1 cellular context compared by ENCODE assay signal in genomic region chr10:102503264-102504178, GRCh38.
A peak's percentile ranks its signal among the peaks of the same experiment; 100 is the strongest.
TF ChIP-seq lines count a peak whose summit lies in the region.

SUFU (plus strand) TSS chr10:102503972; CDS start chr10:102504153, 181 bp downstream.

TF ChIP-seq in HepG2, 621 proteins besides CTCF, POLR2A, EP300 and RAD21 (continued from another document and continues in another):
- TF ChIP-seq, protein P1, sequence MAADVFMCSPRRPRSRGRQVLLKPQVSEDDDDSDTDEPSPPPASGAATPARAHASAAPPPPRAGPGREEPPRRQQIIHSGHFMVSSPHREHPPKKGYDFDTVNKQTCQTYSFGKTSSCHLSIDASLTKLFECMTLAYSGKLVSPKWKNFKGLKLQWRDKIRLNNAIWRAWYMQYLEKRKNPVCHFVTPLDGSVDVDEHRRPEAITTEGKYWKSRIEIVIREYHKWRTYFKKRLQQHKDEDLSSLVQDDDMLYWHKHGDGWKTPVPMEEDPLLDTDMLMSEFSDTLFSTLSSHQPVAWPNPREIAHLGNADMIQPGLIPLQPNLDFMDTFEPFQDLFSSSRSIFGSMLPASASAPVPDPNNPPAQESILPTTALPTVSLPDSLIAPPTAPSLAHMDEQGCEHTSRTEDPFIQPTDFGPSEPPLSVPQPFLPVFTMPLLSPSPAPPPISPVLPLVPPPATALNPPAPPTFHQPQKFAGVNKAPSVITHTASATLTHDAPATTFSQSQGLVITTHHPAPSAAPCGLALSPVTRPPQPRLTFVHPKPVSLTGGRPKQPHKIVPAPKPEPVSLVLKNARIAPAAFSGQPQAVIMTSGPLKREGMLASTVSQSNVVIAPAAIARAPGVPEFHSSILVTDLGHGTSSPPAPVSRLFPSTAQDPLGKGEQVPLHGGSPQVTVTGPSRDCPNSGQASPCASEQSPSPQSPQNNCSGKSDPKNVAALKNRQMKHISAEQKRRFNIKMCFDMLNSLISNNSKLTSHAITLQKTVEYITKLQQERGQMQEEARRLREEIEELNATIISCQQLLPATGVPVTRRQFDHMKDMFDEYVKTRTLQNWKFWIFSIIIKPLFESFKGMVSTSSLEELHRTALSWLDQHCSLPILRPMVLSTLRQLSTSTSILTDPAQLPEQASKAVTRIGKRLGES (CRISPR knock-in tag; IDR thresholded peaks at IDR 0.05; ENCODE audit: borderline replicate concordance): no peak
- TF ChIP-seq POLR2G (IDR thresholded peaks at IDR 0.05; ENCODE audit: low read depth, low read length) (peak; percentile 58), TAF1 (CRISPR knock-in tag; IDR thresholded peaks at IDR 0.05) (peak; percentile 95), ZNF790 (CRISPR knock-in tag; IDR thresholded peaks at IDR 0.05; ENCODE audit: borderline replicate concordance) (no peak), DMAP1 (CRISPR knock-in tag; IDR thresholded peaks at IDR 0.05) (no peak), RAD51 (IDR thresholded peaks at IDR 0.05; ENCODE audit: borderline replicate concordance) (no peak), PPARG (CRISPR knock-in tag; conservative IDR thresholded peaks at IDR 0.05) (peak; percentile 55; the same call in 1 of the 2 replicates), SMAD1 (CRISPR knock-in tag; IDR thresholded peaks at IDR 0.05; ENCODE audit: borderline replicate concordance, low read depth) (no peak), ASH2L (IDR thresholded peaks at IDR 0.05; ENCODE audit: insufficient read length, low read depth, low read length) (no peak), TRAFD1 (CRISPR knock-in tag; IDR thresholded peaks at IDR 0.05; ENCODE audit: borderline replicate concordance) (no peak), ZNF530 (CRISPR knock-in tag; IDR thresholded peaks at IDR 0.05; ENCODE audit: low read depth) (no peak), PATZ1 (CRISPR knock-in tag; IDR thresholded peaks at IDR 0.05) (peak; percentile 70), CCAR2 (optimal IDR thresholded peaks at IDR 0.05; ENCODE audit: low read depth, low read length) (no peak), RBFOX2 (IDR thresholded peaks at IDR 0.05; ENCODE audit: low read depth, low read length) (peak; percentile 71), ZNF407 (CRISPR knock-in tag; IDR thresholded peaks at IDR 0.05; ENCODE audit: not compliant biosample characterization) (no peak), NR0B2 (CRISPR knock-in tag; IDR thresholded peaks at IDR 0.05) (no peak), ZNF607 (CRISPR knock-in tag; IDR thresholded peaks at IDR 0.05; ENCODE audit: borderline replicate concordance) (no peak), ZNF20 (CRISPR knock-in tag; IDR thresholded peaks at IDR 0.05) (no peak)
- TF ChIP-seq, protein P2, sequence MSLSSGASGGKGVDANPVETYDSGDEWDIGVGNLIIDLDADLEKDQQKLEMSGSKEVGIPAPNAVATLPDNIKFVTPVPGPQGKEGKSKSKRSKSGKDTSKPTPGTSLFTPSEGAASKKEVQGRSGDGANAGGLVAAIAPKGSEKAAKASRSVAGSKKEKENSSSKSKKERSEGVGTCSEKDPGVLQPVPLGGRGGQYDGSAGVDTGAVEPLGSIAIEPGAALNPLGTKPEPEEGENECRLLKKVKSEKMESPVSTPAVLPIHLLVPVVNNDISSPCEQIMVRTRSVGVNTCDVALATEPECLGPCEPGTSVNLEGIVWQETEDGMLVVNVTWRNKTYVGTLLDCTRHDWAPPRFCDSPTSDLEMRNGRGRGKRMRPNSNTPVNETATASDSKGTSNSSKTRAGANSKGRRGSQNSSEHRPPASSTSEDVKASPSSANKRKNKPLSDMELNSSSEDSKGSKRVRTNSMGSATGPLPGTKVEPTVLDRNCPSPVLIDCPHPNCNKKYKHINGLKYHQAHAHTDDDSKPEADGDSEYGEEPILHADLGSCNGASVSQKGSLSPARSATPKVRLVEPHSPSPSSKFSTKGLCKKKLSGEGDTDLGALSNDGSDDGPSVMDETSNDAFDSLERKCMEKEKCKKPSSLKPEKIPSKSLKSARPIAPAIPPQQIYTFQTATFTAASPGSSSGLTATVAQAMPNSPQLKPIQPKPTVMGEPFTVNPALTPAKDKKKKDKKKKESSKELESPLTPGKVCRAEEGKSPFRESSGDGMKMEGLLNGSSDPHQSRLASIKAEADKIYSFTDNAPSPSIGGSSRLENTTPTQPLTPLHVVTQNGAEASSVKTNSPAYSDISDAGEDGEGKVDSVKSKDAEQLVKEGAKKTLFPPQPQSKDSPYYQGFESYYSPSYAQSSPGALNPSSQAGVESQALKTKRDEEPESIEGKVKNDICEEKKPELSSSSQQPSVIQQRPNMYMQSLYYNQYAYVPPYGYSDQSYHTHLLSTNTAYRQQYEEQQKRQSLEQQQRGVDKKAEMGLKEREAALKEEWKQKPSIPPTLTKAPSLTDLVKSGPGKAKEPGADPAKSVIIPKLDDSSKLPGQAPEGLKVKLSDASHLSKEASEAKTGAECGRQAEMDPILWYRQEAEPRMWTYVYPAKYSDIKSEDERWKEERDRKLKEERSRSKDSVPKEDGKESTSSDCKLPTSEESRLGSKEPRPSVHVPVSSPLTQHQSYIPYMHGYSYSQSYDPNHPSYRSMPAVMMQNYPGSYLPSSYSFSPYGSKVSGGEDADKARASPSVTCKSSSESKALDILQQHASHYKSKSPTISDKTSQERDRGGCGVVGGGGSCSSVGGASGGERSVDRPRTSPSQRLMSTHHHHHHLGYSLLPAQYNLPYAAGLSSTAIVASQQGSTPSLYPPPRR (CRISPR knock-in tag; IDR thresholded peaks at IDR 0.05; ENCODE audit: borderline replicate concordance): no peak
- TF ChIP-seq, protein P3, sequence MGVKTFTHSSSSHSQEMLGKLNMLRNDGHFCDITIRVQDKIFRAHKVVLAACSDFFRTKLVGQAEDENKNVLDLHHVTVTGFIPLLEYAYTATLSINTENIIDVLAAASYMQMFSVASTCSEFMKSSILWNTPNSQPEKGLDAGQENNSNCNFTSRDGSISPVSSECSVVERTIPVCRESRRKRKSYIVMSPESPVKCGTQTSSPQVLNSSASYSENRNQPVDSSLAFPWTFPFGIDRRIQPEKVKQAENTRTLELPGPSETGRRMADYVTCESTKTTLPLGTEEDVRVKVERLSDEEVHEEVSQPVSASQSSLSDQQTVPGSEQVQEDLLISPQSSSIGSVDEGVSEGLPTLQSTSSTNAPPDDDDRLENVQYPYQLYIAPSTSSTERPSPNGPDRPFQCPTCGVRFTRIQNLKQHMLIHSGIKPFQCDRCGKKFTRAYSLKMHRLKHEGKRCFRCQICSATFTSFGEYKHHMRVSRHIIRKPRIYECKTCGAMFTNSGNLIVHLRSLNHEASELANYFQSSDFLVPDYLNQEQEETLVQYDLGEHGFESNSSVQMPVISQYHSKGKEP (CRISPR knock-in tag; IDR thresholded peaks at IDR 0.05): no peak
- TF ChIP-seq, protein P4, sequence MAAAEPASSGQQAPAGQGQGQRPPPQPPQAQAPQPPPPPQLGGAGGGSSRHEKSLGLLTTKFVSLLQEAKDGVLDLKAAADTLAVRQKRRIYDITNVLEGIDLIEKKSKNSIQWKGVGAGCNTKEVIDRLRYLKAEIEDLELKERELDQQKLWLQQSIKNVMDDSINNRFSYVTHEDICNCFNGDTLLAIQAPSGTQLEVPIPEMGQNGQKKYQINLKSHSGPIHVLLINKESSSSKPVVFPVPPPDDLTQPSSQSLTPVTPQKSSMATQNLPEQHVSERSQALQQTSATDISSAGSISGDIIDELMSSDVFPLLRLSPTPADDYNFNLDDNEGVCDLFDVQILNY (CRISPR knock-in tag; conservative IDR thresholded peaks at IDR 0.05): no peak
- TF ChIP-seq, protein P5, sequence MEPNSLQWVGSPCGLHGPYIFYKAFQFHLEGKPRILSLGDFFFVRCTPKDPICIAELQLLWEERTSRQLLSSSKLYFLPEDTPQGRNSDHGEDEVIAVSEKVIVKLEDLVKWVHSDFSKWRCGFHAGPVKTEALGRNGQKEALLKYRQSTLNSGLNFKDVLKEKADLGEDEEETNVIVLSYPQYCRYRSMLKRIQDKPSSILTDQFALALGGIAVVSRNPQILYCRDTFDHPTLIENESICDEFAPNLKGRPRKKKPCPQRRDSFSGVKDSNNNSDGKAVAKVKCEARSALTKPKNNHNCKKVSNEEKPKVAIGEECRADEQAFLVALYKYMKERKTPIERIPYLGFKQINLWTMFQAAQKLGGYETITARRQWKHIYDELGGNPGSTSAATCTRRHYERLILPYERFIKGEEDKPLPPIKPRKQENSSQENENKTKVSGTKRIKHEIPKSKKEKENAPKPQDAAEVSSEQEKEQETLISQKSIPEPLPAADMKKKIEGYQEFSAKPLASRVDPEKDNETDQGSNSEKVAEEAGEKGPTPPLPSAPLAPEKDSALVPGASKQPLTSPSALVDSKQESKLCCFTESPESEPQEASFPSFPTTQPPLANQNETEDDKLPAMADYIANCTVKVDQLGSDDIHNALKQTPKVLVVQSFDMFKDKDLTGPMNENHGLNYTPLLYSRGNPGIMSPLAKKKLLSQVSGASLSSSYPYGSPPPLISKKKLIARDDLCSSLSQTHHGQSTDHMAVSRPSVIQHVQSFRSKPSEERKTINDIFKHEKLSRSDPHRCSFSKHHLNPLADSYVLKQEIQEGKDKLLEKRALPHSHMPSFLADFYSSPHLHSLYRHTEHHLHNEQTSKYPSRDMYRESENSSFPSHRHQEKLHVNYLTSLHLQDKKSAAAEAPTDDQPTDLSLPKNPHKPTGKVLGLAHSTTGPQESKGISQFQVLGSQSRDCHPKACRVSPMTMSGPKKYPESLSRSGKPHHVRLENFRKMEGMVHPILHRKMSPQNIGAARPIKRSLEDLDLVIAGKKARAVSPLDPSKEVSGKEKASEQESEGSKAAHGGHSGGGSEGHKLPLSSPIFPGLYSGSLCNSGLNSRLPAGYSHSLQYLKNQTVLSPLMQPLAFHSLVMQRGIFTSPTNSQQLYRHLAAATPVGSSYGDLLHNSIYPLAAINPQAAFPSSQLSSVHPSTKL (CRISPR knock-in tag; IDR thresholded peaks at IDR 0.05): 0 out of 2 replicates have a peak, but pooled peaks have one; percentile 10
